Comparison of ENCODE assay signal across 21 cellular contexts in genomic region chr10:60952846-60953220, GRCh38. TPM values are rescaled to one million over a fixed set of nuclear protein-coding genes. Genes with fewer than 3 reads are reported as not detected.
"Had no signal": no experiment of that assay in that cellular context is flagged by ENCODE, and none has a peak within 500 bp of the region (broad histone marks: within the 10 kb centered on the region; RNA-seq: fewer than 3 reads in every experiment).

No MANE protein-coding gene starts in this region.

- H3K4me3 Mint-ChIP-seq: activated CD4-positive, alpha-beta memory T cell treated with anti-CD3 and anti-CD28 coated beads for 36 hours; activated CD4-positive, alpha-beta T cell treated with anti-CD3 and anti-CD28 coated beads, Interleukin-2, amount 10 ng/mL, durations not matched to agents 7 days and 5 days; activated naive CD4-positive, alpha-beta T cell treated with anti-CD3 and anti-CD28 coated beads for 36 hours; activated naive CD8-positive, alpha-beta T cell; activated T-cell treated with anti-CD3 and anti-CD28 coated beads, Interleukin-2, amount 50 U/mL, for 4 hours had no signal

- ATAC-seq: activated T-cell treated with anti-CD3 and anti-CD28 coated beads, Interleukin-2, amount 50 U/mL, for 4 hours; PC-3 had no signal

- H3K36me3 Mint-ChIP-seq: activated CD4-positive, alpha-beta memory T cell treated with anti-CD3 and anti-CD28 coated beads for 36 hours; activated naive CD8-positive, alpha-beta T cell had no signal

- DNase-seq: activated CD4-positive, alpha-beta memory T cell treated with anti-CD3 and anti-CD28 coated beads for 36 hours; activated CD4-positive, alpha-beta T cell treated with anti-CD3 and anti-CD28 coated beads, Interleukin-2, amount 10 ng/mL, durations not matched to agents 7 days and 5 days; activated CD4-positive, CD25-positive, alpha-beta regulatory T cell; activated CD8-positive, alpha-beta memory T cell treated with anti-CD3 and anti-CD28 coated beads for 24 hours; activated gamma-delta T cell; activated naive CD4-positive, alpha-beta T cell treated with anti-CD3 and anti-CD28 coated beads for 36 hours; activated T-cell treated with anti-CD3 and anti-CD28 coated beads, Interleukin-2, amount 50 U/mL, for 4 hours; amygdala; KG1; NCI-H1092; NCI-H1930; NCI-H2107; NCI-H345; NCI-H510A; NCI-H526 treated with DMSO at 0.1 percent for 48 hours; PC-3; SHP77 treated with DMSO at 0.1 percent for 48 hours; T-helper 1 cell had no signal

- H3K27ac Mint-ChIP-seq: activated CD4-positive, alpha-beta memory T cell treated with anti-CD3 and anti-CD28 coated beads for 36 hours; activated CD4-positive, alpha-beta T cell treated with anti-CD3 and anti-CD28 coated beads, Interleukin-2, amount 10 ng/mL, durations not matched to agents 7 days and 5 days; activated naive CD4-positive, alpha-beta T cell treated with anti-CD3 and anti-CD28 coated beads for 36 hours; activated naive CD8-positive, alpha-beta T cell had no signal

- H3K27ac ChIP-seq: VCaP had no signal

- H3K9me3 Mint-ChIP-seq: activated CD4-positive, alpha-beta memory T cell treated with anti-CD3 and anti-CD28 coated beads for 36 hours; activated CD4-positive, alpha-beta T cell treated with anti-CD3 and anti-CD28 coated beads, Interleukin-2, amount 10 ng/mL, durations not matched to agents 7 days and 5 days; activated naive CD4-positive, alpha-beta T cell treated with anti-CD3 and anti-CD28 coated beads for 36 hours; activated T-cell treated with anti-CD3 and anti-CD28 coated beads, Interleukin-2, amount 50 U/mL, for 4 hours had no signal

RNA-seq across cellular contexts. Expression of gene RHOBTB1, which starts 8.8 kb away (rescaled TPM):
- total RNA-seq: activated CD4-positive, alpha-beta memory T cell treated with anti-CD3 and anti-CD28 coated beads for 36 hours; activated naive CD4-positive, alpha-beta T cell treated with anti-CD3 and anti-CD28 coated beads for 36 hours; T-helper 2 cell treated with Interferon-gamma antibody and Interleukin-4, amounts not matched to agents 100 ng/mL and 5 ng/mL, for 36 hours had no signal
